8 cellular contexts compared by ENCODE assay signal in genomic region chr2:46913471-46914381, GRCh38. TPM values are rescaled to one million over a fixed set of nuclear protein-coding genes. Genes with fewer than 3 reads are reported as not detected.
A peak's percentile ranks its signal among the peaks of the same experiment; 100 is the strongest.
DNase-seq lines count a peak whose midpoint lies in the region; ATAC-seq and TF ChIP-seq lines count a peak whose summit lies in the region.

No MANE protein-coding gene starts in this region.

- ATAC-seq in CD4-positive, CD25-positive, alpha-beta regulatory T cell (ENCODE audit: low read depth in 2 of 2): no peak
- ATAC-seq in GM19351 (IDR thresholded peaks at IDR 0.05; ENCODE audit: unreplicated experiment) (no peak), GM21447 (IDR thresholded peaks at IDR 0.05; ENCODE audit: unreplicated experiment) (no peak)

- peak overlapping the region; percentile 78 for H3K4me3 ChIP-seq in CD4-positive, CD25-positive, alpha-beta regulatory T cell (ENCODE audit: low read depth, low read length)
- H3K4me3 ChIP-seq in breast epithelium: peak overlapping the region in 2 of 3 donors; percentile 97 to 100

- no peak for DNase-seq in CD4-positive, CD25-positive, alpha-beta regulatory T cell
- peak in 1 of 2 donors; percentile 35 for DNase-seq in breast epithelium (ENCODE audit: low spot score in 2 of 2)
- DNase-seq in mesothelial cell of epicardium (ENCODE audit: low spot score in 2 of 2, unreplicated experiment in 2 of 2): no peak
- no peak for DNase-seq in GM20000 (ENCODE audit: low spot score)
- DNase-seq in NOMO-1 treated with dmso at 0.1 percent for 144 hours (lab: John Stamatoyannopoulos, UW; ENCODE audit: unreplicated experiment): no peak

- H3K27ac ChIP-seq in CD4-positive, CD25-positive, alpha-beta regulatory T cell (ENCODE audit: insufficient read depth, low read length, poor library complexity, severe bottlenecking): no peak overlapping the region
- H3K27ac ChIP-seq in KOPT-K1 (ENCODE audit: low read depth, low read length, poor library complexity, severe bottlenecking) (peak overlapping the region; percentile 86), breast epithelium (peak overlapping the region in 1 of 2 donors; percentile 99)

- peaks cover 28 to 71% (median 58%) of the 10 kb centered on the region in 4 donors for H3K4me1 Mint-ChIP-seq in CD4-positive, CD25-positive, alpha-beta regulatory T cell
- H3K4me1 Mint-ChIP-seq in mesothelial cell of epicardium: peaks cover 29% of the 10 kb centered on the region

- intact Hi-C loops in breast epithelium (cut with DNase I; ENCODE audit: low total_unique reads): no loop called here

- peak overlapping the region; percentile 87 to 97 (median 94) for H3K4me3 Mint-ChIP-seq in CD4-positive, CD25-positive, alpha-beta regulatory T cell
- H3K4me3 Mint-ChIP-seq in mesothelial cell of epicardium: peak overlapping the region; percentile 78

- TF ChIP-seq POLR2A in breast epithelium (IDR thresholded peaks at IDR 0.05): no peak

- peaks cover 40% of the 10 kb centered on the region for H3K4me1 ChIP-seq in CD4-positive, CD25-positive, alpha-beta regulatory T cell (ENCODE audit: control insufficient read depth, insufficient read depth, low read length, poor library complexity, severe bottlenecking)
- no peaks in the 10 kb centered on the region for H3K4me1 ChIP-seq in breast epithelium

- no peaks in the 10 kb centered on the region for H3K27me3 ChIP-seq in CD4-positive, CD25-positive, alpha-beta regulatory T cell (ENCODE audit: control insufficient read depth, insufficient read depth, low read length)
- H3K27me3 ChIP-seq in breast epithelium: no peaks in the 10 kb centered on the region

- H3K9me3 Mint-ChIP-seq in CD4-positive, CD25-positive, alpha-beta regulatory T cell: peaks cover 0 to 2% (median 0%) of the 10 kb centered on the region in 7 donors
- H3K9me3 Mint-ChIP-seq in mesothelial cell of epicardium: no peaks in the 10 kb centered on the region

- peaks cover 8% of the 10 kb centered on the region for H3K36me3 ChIP-seq in CD4-positive, CD25-positive, alpha-beta regulatory T cell (ENCODE audit: control insufficient read depth, insufficient read depth, low read length)
- H3K36me3 ChIP-seq in KOPT-K1 (ENCODE audit: insufficient read depth, low read length) (peaks cover 42% of the 10 kb centered on the region), breast epithelium (no peaks in the 10 kb centered on the region)

- no peaks in the 10 kb centered on the region for H3K27me3 Mint-ChIP-seq in CD4-positive, CD25-positive, alpha-beta regulatory T cell
- H3K27me3 Mint-ChIP-seq in mesothelial cell of epicardium (ENCODE audit: low read depth): no peaks in the 10 kb centered on the region

- TF ChIP-seq CTCF in breast epithelium (IDR thresholded peaks at IDR 0.05) (no peak), mesothelial cell of epicardium (IDR thresholded peaks at IDR 0.05; ENCODE audit: unreplicated experiment) (no peak), GM20000 (IDR thresholded peaks at IDR 0.05; ENCODE audit: extremely low read depth, missing control alignments) (no peak)

- H3K27ac Mint-ChIP-seq in CD4-positive, CD25-positive, alpha-beta regulatory T cell: peak overlapping the region in 2 of 3 donors; percentile 64 to 97
- peak overlapping the region; percentile 6 for H3K27ac Mint-ChIP-seq in mesothelial cell of epicardium

- H3K36me3 Mint-ChIP-seq in CD4-positive, CD25-positive, alpha-beta regulatory T cell: peaks cover 13% of the 10 kb centered on the region
- peaks cover 12% of the 10 kb centered on the region for H3K36me3 Mint-ChIP-seq in mesothelial cell of epicardium

- no peaks in the 10 kb centered on the region for H3K9me3 ChIP-seq in CD4-positive, CD25-positive, alpha-beta regulatory T cell (ENCODE audit: control insufficient read depth in 2 of 2, low read length in 2 of 2)
- no peaks in the 10 kb centered on the region for H3K9me3 ChIP-seq in KOPT-K1 (ENCODE audit: insufficient read depth, low read length, poor library complexity, severe bottlenecking)
- no peaks in the 10 kb centered on the region for H3K9me3 ChIP-seq in breast epithelium

RNA-seq across cellular contexts. Expression of gene MCFD2, which starts 1.9 kb away (rescaled TPM):
- total RNA-seq in CD4-positive, CD25-positive, alpha-beta regulatory T cell: 36.4 TPM
- polyA plus RNA-seq in CD4-positive, CD25-positive, alpha-beta regulatory T cell: 10 to 100 TPM; 22.0 to 30.8 (median 27.0) TPM
- total RNA-seq in breast epithelium (10 to 100 TPM; 83.0 to 94.8 (median 89.8) TPM), mesothelial cell of epicardium (78.0 to 82.0 TPM (median 81.9 TPM) in 3 replicates)

RNA-seq across cellular contexts. Expression of gene TTC7A, which starts 27.3 kb away (rescaled TPM):
- total RNA-seq in CD4-positive, CD25-positive, alpha-beta regulatory T cell: 65.0 TPM
- 10 to 100 TPM; 14.5 to 18.3 (median 16.6) TPM for polyA plus RNA-seq in CD4-positive, CD25-positive, alpha-beta regulatory T cell
- total RNA-seq in breast epithelium (10 to 100 TPM; 26.9 to 32.8 (median 31.0) TPM), mesothelial cell of epicardium (12.1 to 13.9 TPM (median 12.8 TPM) in 3 replicates)
